Comparison of ENCODE assay signal across 1 cellular context in the genomic region with DNA sequence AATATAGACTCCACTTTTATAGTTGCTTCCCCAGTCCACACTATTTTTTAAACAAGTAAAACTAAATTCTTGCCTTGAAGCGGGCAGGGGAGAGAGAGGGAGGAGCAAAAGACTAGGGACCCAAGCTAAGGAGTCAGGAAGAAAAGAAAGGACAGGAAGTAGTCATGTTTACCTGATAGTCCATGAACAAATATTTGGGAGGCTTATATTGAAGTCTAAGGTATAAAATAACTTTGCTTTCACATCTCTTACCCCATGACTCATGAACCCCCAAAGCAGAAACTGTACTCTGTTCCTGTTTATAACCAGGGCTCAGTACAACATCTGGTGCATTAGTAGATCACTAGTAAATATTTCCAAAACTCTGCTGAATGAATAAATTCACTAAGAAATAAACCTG.
TF ChIP-seq lines count a peak whose summit lies in the region.

No MANE protein-coding gene starts in this region.

TF ChIP-seq in HepG2, 621 proteins besides CTCF, POLR2A, EP300 and RAD21 (continued from another document):
- TF ChIP-seq, protein P1, sequence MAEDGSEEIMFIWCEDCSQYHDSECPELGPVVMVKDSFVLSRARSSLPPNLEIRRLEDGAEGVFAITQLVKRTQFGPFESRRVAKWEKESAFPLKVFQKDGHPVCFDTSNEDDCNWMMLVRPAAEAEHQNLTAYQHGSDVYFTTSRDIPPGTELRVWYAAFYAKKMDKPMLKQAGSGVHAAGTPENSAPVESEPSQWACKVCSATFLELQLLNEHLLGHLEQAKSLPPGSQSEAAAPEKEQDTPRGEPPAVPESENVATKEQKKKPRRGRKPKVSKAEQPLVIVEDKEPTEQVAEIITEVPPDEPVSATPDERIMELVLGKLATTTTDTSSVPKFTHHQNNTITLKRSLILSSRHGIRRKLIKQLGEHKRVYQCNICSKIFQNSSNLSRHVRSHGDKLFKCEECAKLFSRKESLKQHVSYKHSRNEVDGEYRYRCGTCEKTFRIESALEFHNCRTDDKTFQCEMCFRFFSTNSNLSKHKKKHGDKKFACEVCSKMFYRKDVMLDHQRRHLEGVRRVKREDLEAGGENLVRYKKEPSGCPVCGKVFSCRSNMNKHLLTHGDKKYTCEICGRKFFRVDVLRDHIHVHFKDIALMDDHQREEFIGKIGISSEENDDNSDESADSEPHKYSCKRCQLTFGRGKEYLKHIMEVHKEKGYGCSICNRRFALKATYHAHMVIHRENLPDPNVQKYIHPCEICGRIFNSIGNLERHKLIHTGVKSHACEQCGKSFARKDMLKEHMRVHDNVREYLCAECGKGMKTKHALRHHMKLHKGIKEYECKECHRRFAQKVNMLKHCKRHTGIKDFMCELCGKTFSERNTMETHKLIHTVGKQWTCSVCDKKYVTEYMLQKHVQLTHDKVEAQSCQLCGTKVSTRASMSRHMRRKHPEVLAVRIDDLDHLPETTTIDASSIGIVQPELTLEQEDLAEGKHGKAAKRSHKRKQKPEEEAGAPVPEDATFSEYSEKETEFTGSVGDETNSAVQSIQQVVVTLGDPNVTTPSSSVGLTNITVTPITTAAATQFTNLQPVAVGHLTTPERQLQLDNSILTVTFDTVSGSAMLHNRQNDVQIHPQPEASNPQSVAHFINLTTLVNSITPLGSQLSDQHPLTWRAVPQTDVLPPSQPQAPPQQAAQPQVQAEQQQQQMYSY (CRISPR knock-in tag; IDR thresholded peaks at IDR 0.05) = no peak
- no peak for TF ChIP-seq ZBTB26 (CRISPR knock-in tag; IDR thresholded peaks at IDR 0.05; ENCODE audit: borderline replicate concordance)
- no peak for TF ChIP-seq SMARCC2 (IDR thresholded peaks at IDR 0.05)
- 0 out of 2 replicates have a peak, but pooled peaks have one; percentile 9 for TF ChIP-seq ELF3 (CRISPR knock-in tag; IDR thresholded peaks at IDR 0.05)
- TF ChIP-seq, protein P2, sequence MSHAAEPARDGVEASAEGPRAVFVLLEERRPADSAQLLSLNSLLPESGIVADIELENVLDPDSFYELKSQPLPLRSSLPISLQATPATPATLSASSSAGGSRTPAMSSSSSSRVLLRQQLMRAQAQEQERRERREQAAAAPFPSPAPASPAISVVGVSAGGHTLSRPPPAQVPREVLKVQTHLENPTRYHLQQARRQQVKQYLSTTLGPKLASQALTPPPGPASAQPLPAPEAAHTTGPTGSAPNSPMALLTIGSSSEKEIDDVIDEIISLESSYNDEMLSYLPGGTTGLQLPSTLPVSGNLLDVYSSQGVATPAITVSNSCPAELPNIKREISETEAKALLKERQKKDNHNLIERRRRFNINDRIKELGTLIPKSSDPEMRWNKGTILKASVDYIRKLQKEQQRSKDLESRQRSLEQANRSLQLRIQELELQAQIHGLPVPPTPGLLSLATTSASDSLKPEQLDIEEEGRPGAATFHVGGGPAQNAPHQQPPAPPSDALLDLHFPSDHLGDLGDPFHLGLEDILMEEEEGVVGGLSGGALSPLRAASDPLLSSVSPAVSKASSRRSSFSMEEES (CRISPR knock-in tag; IDR thresholded peaks at IDR 0.05) = peak; percentile 25; the same call in 1 of the 2 replicates
- peak; percentile 53; the same call in 1 of the 2 replicates for TF ChIP-seq ETV5 (CRISPR knock-in tag; IDR thresholded peaks at IDR 0.05; ENCODE audit: borderline replicate concordance)
- TF ChIP-seq FOSL2 (CRISPR knock-in tag; IDR thresholded peaks at IDR 0.05) = peak; percentile 26; the same call in 1 of the 2 replicates
- TF ChIP-seq CHCHD3 (CRISPR knock-in tag; IDR thresholded peaks at IDR 0.05) = no peak
- TF ChIP-seq NCOA2 (CRISPR knock-in tag; IDR thresholded peaks at IDR 0.05) = peak; percentile 23; the same call in 1 of the 2 replicates
- TF ChIP-seq, protein P3, sequence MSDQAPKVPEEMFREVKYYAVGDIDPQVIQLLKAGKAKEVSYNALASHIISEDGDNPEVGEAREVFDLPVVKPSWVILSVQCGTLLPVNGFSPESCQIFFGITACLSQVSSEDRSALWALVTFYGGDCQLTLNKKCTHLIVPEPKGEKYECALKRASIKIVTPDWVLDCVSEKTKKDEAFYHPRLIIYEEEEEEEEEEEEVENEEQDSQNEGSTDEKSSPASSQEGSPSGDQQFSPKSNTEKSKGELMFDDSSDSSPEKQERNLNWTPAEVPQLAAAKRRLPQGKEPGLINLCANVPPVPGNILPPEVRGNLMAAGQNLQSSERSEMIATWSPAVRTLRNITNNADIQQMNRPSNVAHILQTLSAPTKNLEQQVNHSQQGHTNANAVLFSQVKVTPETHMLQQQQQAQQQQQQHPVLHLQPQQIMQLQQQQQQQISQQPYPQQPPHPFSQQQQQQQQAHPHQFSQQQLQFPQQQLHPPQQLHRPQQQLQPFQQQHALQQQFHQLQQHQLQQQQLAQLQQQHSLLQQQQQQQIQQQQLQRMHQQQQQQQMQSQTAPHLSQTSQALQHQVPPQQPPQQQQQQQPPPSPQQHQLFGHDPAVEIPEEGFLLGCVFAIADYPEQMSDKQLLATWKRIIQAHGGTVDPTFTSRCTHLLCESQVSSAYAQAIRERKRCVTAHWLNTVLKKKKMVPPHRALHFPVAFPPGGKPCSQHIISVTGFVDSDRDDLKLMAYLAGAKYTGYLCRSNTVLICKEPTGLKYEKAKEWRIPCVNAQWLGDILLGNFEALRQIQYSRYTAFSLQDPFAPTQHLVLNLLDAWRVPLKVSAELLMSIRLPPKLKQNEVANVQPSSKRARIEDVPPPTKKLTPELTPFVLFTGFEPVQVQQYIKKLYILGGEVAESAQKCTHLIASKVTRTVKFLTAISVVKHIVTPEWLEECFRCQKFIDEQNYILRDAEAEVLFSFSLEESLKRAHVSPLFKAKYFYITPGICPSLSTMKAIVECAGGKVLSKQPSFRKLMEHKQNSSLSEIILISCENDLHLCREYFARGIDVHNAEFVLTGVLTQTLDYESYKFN (CRISPR knock-in tag; conservative IDR thresholded peaks at IDR 0.05) = peak; percentile 29; the same call in 1 of the 2 replicates
- no peak for TF ChIP-seq PITX1 (CRISPR knock-in tag; IDR thresholded peaks at IDR 0.05)
- TF ChIP-seq ARNT2 (CRISPR knock-in tag; IDR thresholded peaks at IDR 0.05; ENCODE audit: low read depth) = no peak
- TF ChIP-seq, protein P4, sequence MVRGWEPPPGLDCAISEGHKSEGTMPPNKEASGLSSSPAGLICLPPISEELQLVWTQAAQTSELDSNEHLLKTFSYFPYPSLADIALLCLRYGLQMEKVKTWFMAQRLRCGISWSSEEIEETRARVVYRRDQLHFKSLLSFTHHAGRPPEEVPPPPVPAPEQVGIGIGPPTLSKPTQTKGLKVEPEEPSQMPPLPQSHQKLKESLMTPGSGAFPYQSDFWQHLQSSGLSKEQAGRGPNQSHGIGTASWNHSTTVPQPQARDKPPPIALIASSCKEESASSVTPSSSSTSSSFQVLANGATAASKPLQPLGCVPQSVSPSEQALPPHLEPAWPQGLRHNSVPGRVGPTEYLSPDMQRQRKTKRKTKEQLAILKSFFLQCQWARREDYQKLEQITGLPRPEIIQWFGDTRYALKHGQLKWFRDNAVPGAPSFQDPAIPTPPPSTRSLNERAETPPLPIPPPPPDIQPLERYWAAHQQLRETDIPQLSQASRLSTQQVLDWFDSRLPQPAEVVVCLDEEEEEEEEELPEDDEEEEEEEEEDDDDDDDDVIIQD (CRISPR knock-in tag; IDR thresholded peaks at IDR 0.05; ENCODE audit: low read depth) = 0 out of 2 replicates have a peak, but pooled peaks have one; percentile 20
- TF ChIP-seq ASH2L (IDR thresholded peaks at IDR 0.05; ENCODE audit: insufficient read length, low read depth, low read length) = no peak
